ENCODE assay signal across 22 cellular contexts in the genomic region with DNA sequence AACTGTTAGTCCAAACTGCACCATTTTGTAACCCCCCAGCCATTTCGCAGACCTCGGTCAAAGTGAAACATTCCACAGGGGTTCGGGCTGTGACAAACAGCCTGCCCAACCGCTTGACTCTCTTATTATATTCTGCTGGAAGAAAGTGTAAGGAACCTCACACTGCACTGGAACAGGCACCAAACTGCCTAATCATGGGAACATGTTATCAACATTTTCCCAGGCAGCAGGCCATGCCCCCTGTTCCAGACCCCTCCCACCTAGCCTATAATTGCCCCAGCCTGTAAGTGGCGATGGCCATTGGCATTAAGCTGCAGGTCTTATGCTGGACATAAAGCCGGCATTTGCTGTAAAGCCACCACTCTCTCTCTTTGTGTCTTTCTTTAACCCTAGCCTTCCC. TPM values are rescaled to one million over a fixed set of nuclear protein-coding genes. Genes with fewer than 3 reads are reported as not detected.
DNase-seq lines count a peak whose midpoint lies in the region; ATAC-seq and TF ChIP-seq lines count a peak whose summit lies in the region.
"Had no signal": no experiment of that assay in that cellular context is flagged by ENCODE, and none has a peak within 500 bp of the region (broad histone marks: within the 10 kb centered on the region; RNA-seq: fewer than 3 reads in every experiment).

No MANE protein-coding gene starts in this region.

- H3K4me3 ChIP-seq in right atrium auricular region (no peak overlapping the region), heart left ventricle (no peak overlapping the region), esophagus muscularis mucosa (no peak overlapping the region)
- H3K4me3 ChIP-seq: A549; BLaER1 treated with 17β-estradiol and CSF1 and Interleukin-3, amounts not matched to agents 10 nM and 100 nM; HAP-1 had no signal

- WGBS in heart left ventricle, 4 donors, result 53 to 74% (median 58%) methylated on average over 6 of the region's 6 CpGs
- 92% methylated on average over 6 of the region's 6 CpGs for WGBS in esophagus muscularis mucosa

- no peaks in the 10 kb centered on the region for H3K36me3 ChIP-seq in right atrium auricular region
- H3K36me3 ChIP-seq in heart left ventricle, result no peaks in the 10 kb centered on the region
- H3K36me3 ChIP-seq in esophagus muscularis mucosa, result no peaks in the 10 kb centered on the region
- H3K36me3 ChIP-seq: BE2C; BLaER1 treated with 17β-estradiol and CSF1 and Interleukin-3, amounts not matched to agents 10 nM and 100 nM; HAP-1 had no signal

- H3K27me3 ChIP-seq in right atrium auricular region, result no peaks in the 10 kb centered on the region
- H3K27me3 ChIP-seq in heart left ventricle, result no peaks in the 10 kb centered on the region
- H3K27me3 ChIP-seq in esophagus muscularis mucosa, result no peaks in the 10 kb centered on the region
- H3K27me3 ChIP-seq: BE2C; BLaER1 treated with 17β-estradiol and CSF1 and Interleukin-3, amounts not matched to agents 10 nM and 100 nM had no signal

- TF ChIP-seq POLR2A in heart left ventricle (IDR thresholded peaks at IDR 0.05) (no peak), esophagus muscularis mucosa (IDR thresholded peaks at IDR 0.05; ENCODE audit: low read depth) (no peak)

- DNase-seq in Right ventricle myocardium superior (no peak), right atrium auricular region (ENCODE audit: low spot score) (no peak), heart left ventricle (peak in 3 of 5 donors; percentile 20 to 27 (median 26)), left ventricle myocardium superior (peak; percentile 32), GM19240 (ENCODE audit: insufficient read length, low spot score) (no peak), esophagus muscularis mucosa (ENCODE audit: extremely low spot score) (no peak)
- DNase-seq: 8988T; BE2C; CD4-positive, alpha-beta T cell; CD8-positive, alpha-beta memory T cell; DMS 273 treated with DMSO at 0.1 percent for 48 hours; DMS79; EL; GF-D8; GOT3; HFFc6 had no signal

- H3K9me3 ChIP-seq in right atrium auricular region (no peaks in the 10 kb centered on the region), heart left ventricle (no peaks in the 10 kb centered on the region), esophagus muscularis mucosa (no peaks in the 10 kb centered on the region)
- H3K9me3 ChIP-seq: A549, BE2C, HAP-1 had no signal

- TF ChIP-seq CTCF in right atrium auricular region (IDR thresholded peaks at IDR 0.05) (no peak), heart left ventricle (IDR thresholded peaks at IDR 0.05) (no peak), esophagus muscularis mucosa (IDR thresholded peaks at IDR 0.05) (no peak)

- H3K4me1 ChIP-seq in right atrium auricular region (no peaks in the 10 kb centered on the region), heart left ventricle (peaks cover 0 to 6% (median 0%) of the 10 kb centered on the region in 12 donors), esophagus muscularis mucosa (no peaks in the 10 kb centered on the region)
- H3K4me1 ChIP-seq: A549; BE2C; BLaER1 treated with 17β-estradiol and CSF1 and Interleukin-3, amounts not matched to agents 10 nM and 100 nM; HAP-1 had no signal

- no peak for TF ChIP-seq EP300 in esophagus muscularis mucosa (IDR thresholded peaks at IDR 0.05)

- ATAC-seq in Right ventricle myocardium superior (ENCODE audit: poor library complexity) (peak; percentile 84), heart left ventricle (peak; percentile 77 to 95 (median 90)), left ventricle myocardium superior (peak; percentile 96), HG02798 (IDR thresholded peaks at IDR 0.05; ENCODE audit: poor library complexity, unreplicated experiment) (no peak)
- ATAC-seq: A549 had no signal

- intact Hi-C loops in Right ventricle myocardium superior (cut with DNase I) (no loop called here), heart left ventricle (cut with DNase I) (no loop called here), left ventricle myocardium superior (cut with micrococcal nuclease) (no loop called here), esophagus muscularis mucosa (cut with DNase I) (no loop called here)

- H3K27ac ChIP-seq in right atrium auricular region (no peak overlapping the region), heart left ventricle (peak overlapping the region in 3 of 12 donors; percentile 17 to 37 (median 19)), esophagus muscularis mucosa (replicated peaks in 1 of 4) (no peak overlapping the region)
- H3K27ac ChIP-seq: A549; BLaER1 treated with 17β-estradiol and CSF1 and Interleukin-3, amounts not matched to agents 10 nM and 100 nM had no signal

RNA-seq across cellular contexts. Expression of gene LYG2, which starts 16.9 kb away (rescaled TPM):
- not detected for total RNA-seq in Right ventricle myocardium superior
- total RNA-seq in right atrium auricular region, result not detected
- total RNA-seq in heart left ventricle, result not detected
- not detected for polyA plus RNA-seq in heart left ventricle
- not detected for total RNA-seq in left ventricle myocardium superior
- total RNA-seq in esophagus muscularis mucosa, result not detected
- total RNA-seq: CD4-positive, alpha-beta T cell; CD8-positive, alpha-beta memory T cell; G401; HFFc6 had no signal
- polyA plus RNA-seq: A549; CD14-positive monocyte; CD8-positive, alpha-beta memory T cell had no signal

RNA-seq across cellular contexts. Expression of gene MRPL30, which starts 57.6 kb away (rescaled TPM):
- 36.0 TPM for total RNA-seq in Right ventricle myocardium superior
- 10 to 100 TPM; 18.8 to 37.8 TPM for total RNA-seq in right atrium auricular region
- 10 to 100 TPM; 26.4 to 38.3 (median 34.3) TPM for total RNA-seq in heart left ventricle
- 10 to 100 TPM; 24.9 to 30.7 TPM for polyA plus RNA-seq in heart left ventricle
- total RNA-seq in left ventricle myocardium superior, result 38.0 TPM
- total RNA-seq in esophagus muscularis mucosa, result 10 to 100 TPM; 20.6 to 23.8 (median 21.6) TPM

RNA-seq across cellular contexts. Expression of gene MITD1, which starts 57.7 kb away (rescaled TPM):
- total RNA-seq in Right ventricle myocardium superior, result 15.0 TPM
- total RNA-seq in right atrium auricular region, result 10 to 100 TPM; 11.8 to 25.9 TPM
- total RNA-seq in heart left ventricle, result 10 to 100 TPM in 8 of 9 donors, 1 to 10 TPM in 1; 8.4 to 16.4 (median 14.0) TPM
- polyA plus RNA-seq in heart left ventricle, result 10 to 100 TPM; 21.7 to 22.6 TPM
- total RNA-seq in left ventricle myocardium superior, result 13.8 TPM
- total RNA-seq in esophagus muscularis mucosa, result 10 to 100 TPM; 15.6 to 17.3 (median 17.0) TPM

Comparison
In these comparisons a context has a peak if more than half of its experiments do, and no peak if none do; other contexts are left out.
1. DNase-seq: peak in heart left ventricle (3 of 5) and left ventricle myocardium superior (single experiment); none in Right ventricle myocardium superior (single experiment), right atrium auricular region (single experiment), GM19240 (single experiment) and esophagus muscularis mucosa (single experiment).